In the genomic region with DNA sequence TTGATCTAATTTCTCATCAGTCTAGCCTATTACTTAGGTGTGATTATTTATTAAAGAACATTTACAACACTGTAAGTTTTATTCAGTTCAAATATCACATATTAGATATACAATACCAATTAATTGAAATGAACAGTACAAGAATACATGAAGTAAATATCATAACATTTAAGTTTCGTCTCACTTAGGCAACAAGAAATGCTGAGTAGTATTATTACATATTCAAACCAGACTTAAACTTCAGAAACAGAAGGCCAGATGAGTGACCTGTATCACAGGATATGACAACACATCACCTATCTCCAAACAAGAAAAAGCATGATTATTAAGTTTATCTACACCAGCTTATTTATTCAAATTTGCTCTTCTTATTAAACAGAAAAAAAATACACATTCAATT, we compare ENCODE assay signal across 16 cellular contexts.
"Had no signal": no experiment of that assay in that cellular context is flagged by ENCODE, and none has a peak within 500 bp of the region (broad histone marks: within the 10 kb centered on the region; RNA-seq: fewer than 3 reads in every experiment).

No MANE protein-coding gene starts in this region.

- H3K36me3 ChIP-seq: neural progenitor cell, transverse colon had no signal

- ATAC-seq: activated naive CD4-positive, alpha-beta T cell treated with anti-CD3 and anti-CD28 coated beads, Interleukin-2, amount 50 U/mL, for 72 hours; activated T-helper 17 cell treated with anti-CD3 and anti-CD28 coated beads, Interleukin-2, amount 50 U/mL, for 72 hours had no signal

- DNase-seq: activated CD4-positive, alpha-beta T cell treated with anti-CD3 and anti-CD28 coated beads, Interleukin-2, amount 50 U/mL, for 4 hours; activated CD8-positive, alpha-beta memory T cell treated with anti-CD3 and anti-CD28 coated beads, Interleukin-2, amount 50 U/mL, for 4 hours; activated T-cell treated with anti-CD3 and anti-CD28 coated beads, Interleukin-2, amount 50 U/mL, for 24 hours; effector CD8-positive, alpha-beta T cell; foreskin melanocyte; hippocampal formation; mesendoderm; stimulated activated CD4-positive, alpha-beta T cell treated with anti-CD3 and anti-CD28 coated beads, Interleukin-12 subunit alpha, Interleukin-12 subunit beta, amount 100 ng/mL, for 4 hours; stimulated activated CD4-positive, alpha-beta T cell treated with anti-CD3 and anti-CD28 coated beads, Interleukin-4, amount 100 ng/mL, for 4 hours; T-helper 1 cell; transverse colon had no signal

- H3K4me2 ChIP-seq: neural progenitor cell had no signal

- FAIRE-seq: TTC549, urothelium cell line had no signal

- H3K4me3 ChIP-seq: neural progenitor cell, transverse colon had no signal

- H3K9me3 ChIP-seq: transverse colon had no signal

- H3K27ac ChIP-seq: neural progenitor cell, transverse colon had no signal

- H2AFZ ChIP-seq: neural progenitor cell had no signal

- H3K4me1 ChIP-seq: neural progenitor cell, transverse colon had no signal

- H3K27me3 ChIP-seq: neural progenitor cell, transverse colon had no signal
